Comparison of ENCODE assay signal across 19 cellular contexts in genomic region chr10:80894797-80895467, GRCh38.
"Had no signal": no experiment of that assay in that cellular context is flagged by ENCODE, and none has a peak within 500 bp of the region (broad histone marks: within the 10 kb centered on the region; RNA-seq: fewer than 3 reads in every experiment).

No MANE protein-coding gene starts in this region.

- H3K27ac Mint-ChIP-seq: activated B cell treated with CpG ODN at 0.5 μM for 24 hours; activated naive CD8-positive, alpha-beta T cell treated with anti-CD3 and anti-CD28 coated beads, Interleukin-2, amount 10 ng/mL, durations not matched to agents 7 days and 5 days; activated T-cell treated with anti-CD3 and anti-CD28 coated beads, Interleukin-2, amount 50 U/mL, for 72 hours; brain; T-helper 1 cell treated with Interleukin-12 subunit alpha and Interleukin-12 subunit beta and Interleukin-4 antibody, amounts not matched to agents 30 μg/mL and 1 μg/mL, for 36 hours had no signal

- H3K36me3 ChIP-seq: esophagus squamous epithelium, transverse colon had no signal

- ATAC-seq: activated T-cell treated with anti-CD3 and anti-CD28 coated beads, Interleukin-2, amount 50 U/mL, for 72 hours; left lobe of liver had no signal

- H3K4me1 Mint-ChIP-seq: activated B cell treated with CpG ODN at 0.5 μM for 24 hours; activated naive CD8-positive, alpha-beta T cell treated with anti-CD3 and anti-CD28 coated beads, Interleukin-2, amount 10 ng/mL, durations not matched to agents 7 days and 5 days; brain; central memory CD8-positive, alpha-beta T cell had no signal

- H3K4me3 ChIP-seq: esophagus squamous epithelium, transverse colon had no signal

- DNase-seq: activated B cell treated with CpG ODN at 0.5 μM for 24 hours; activated CD4-positive, alpha-beta T cell treated with anti-CD3 and anti-CD28 coated beads for 48 hours; activated CD8-positive, alpha-beta memory T cell treated with anti-CD3 and anti-CD28 coated beads, Interleukin-2, amount 50 U/mL, for 48 hours; activated naive CD8-positive, alpha-beta T cell treated with anti-CD3 and anti-CD28 coated beads, Interleukin-2, amount 10 ng/mL, durations not matched to agents 7 days and 5 days; activated T-cell treated with anti-CD3 and anti-CD28 coated beads, Interleukin-2, amount 50 U/mL, for 72 hours; cortex of kidney; effector CD4-positive, alpha-beta T cell; esophagus squamous epithelium; glutamatergic neuron; hypothalamus; islet precursor cell; retina; stimulated activated CD4-positive, alpha-beta T cell treated with anti-CD3 and anti-CD28 coated beads, Interleukin-12 subunit alpha, Interleukin-12 subunit beta, amount 100 ng/mL, for 4 hours; stimulated activated naive CD4-positive, alpha-beta T cell; transverse colon had no signal

- H3K27me3 Mint-ChIP-seq: activated B cell treated with CpG ODN at 0.5 μM for 24 hours; activated naive CD8-positive, alpha-beta T cell treated with anti-CD3 and anti-CD28 coated beads, Interleukin-2, amount 10 ng/mL, durations not matched to agents 7 days and 5 days; central memory CD8-positive, alpha-beta T cell had no signal

- H3K9me3 Mint-ChIP-seq: activated B cell treated with CpG ODN at 0.5 μM for 24 hours; activated naive CD8-positive, alpha-beta T cell treated with anti-CD3 and anti-CD28 coated beads, Interleukin-2, amount 10 ng/mL, durations not matched to agents 7 days and 5 days; activated T-cell treated with anti-CD3 and anti-CD28 coated beads, Interleukin-2, amount 50 U/mL, for 72 hours; brain; central memory CD8-positive, alpha-beta T cell; T-helper 1 cell treated with Interleukin-12 subunit alpha and Interleukin-12 subunit beta and Interleukin-4 antibody, amounts not matched to agents 30 μg/mL and 1 μg/mL, for 36 hours had no signal

- H3K36me3 Mint-ChIP-seq: activated naive CD8-positive, alpha-beta T cell treated with anti-CD3 and anti-CD28 coated beads, Interleukin-2, amount 10 ng/mL, durations not matched to agents 7 days and 5 days; brain had no signal

- H3K27ac ChIP-seq: esophagus squamous epithelium, transverse colon had no signal

- H3K4me1 ChIP-seq: transverse colon had no signal

- H3K4me3 Mint-ChIP-seq: activated B cell treated with CpG ODN at 0.5 μM for 24 hours; activated naive CD8-positive, alpha-beta T cell treated with anti-CD3 and anti-CD28 coated beads, Interleukin-2, amount 10 ng/mL, durations not matched to agents 7 days and 5 days; activated T-cell treated with anti-CD3 and anti-CD28 coated beads, Interleukin-2, amount 50 U/mL, for 72 hours; brain; central memory CD8-positive, alpha-beta T cell; T-helper 1 cell treated with Interleukin-12 subunit alpha and Interleukin-12 subunit beta and Interleukin-4 antibody, amounts not matched to agents 30 μg/mL and 1 μg/mL, for 36 hours had no signal

- H3K27me3 ChIP-seq: esophagus squamous epithelium, transverse colon had no signal

- H3K9me3 ChIP-seq: esophagus squamous epithelium, transverse colon had no signal
